In the genomic region with DNA sequence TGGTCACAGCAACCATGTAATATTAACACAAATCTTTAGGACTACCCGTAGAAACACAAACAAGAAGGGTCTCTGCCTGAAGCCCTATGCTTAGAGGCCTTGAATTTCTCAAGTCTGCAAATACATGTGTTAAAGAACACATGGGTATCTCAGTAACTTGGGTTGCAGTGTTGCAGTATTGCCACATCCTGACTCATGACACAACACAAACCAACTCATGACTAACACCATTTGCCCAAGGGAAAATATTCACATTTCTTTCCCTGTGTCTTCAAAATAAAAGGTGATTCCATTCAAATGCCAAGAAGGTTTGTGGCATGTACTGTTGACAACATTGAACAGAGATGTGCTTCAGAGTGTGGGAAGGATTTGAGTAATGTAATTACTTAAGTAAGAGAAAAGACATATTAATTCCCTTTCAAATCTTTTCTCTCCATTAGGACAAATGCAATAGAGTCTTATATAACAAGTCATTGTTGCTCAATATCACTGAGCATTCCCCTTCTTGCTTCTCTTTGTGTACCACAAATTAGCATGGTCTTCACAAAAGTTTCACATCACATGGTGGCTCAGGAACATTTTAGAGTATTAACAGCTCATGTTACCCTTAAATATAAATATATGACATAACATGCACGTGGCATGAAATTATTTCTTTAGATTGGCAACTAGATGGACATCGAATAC, we compare ENCODE assay signal across 13 cellular contexts.
A peak's percentile ranks its signal among the peaks of the same experiment; 100 is the strongest.
DNase-seq lines count a peak whose midpoint lies in the region; FAIRE-seq and TF ChIP-seq lines count a peak whose summit lies in the region.
"Had no signal": no experiment of that assay in that cellular context is flagged by ENCODE, and none has a peak within 500 bp of the region (broad histone marks: within the 10 kb centered on the region; RNA-seq: fewer than 3 reads in every experiment).

No MANE protein-coding gene starts in this region.

- peak; percentile 3 for DNase-seq in H54 (ENCODE audit: insufficient read length, low spot score)
- peak; percentile 65 for DNase-seq in RWPE1 (ENCODE audit: low spot score)
- peak; percentile 91 for DNase-seq in epithelial cell of prostate (ENCODE audit: low read depth, low spot score)
- peak; percentile 68 for DNase-seq in non-pigmented ciliary epithelial cell (ENCODE audit: low read depth)
- no peak for DNase-seq in BE2C
- no peak for DNase-seq in activated CD4-positive, CD25-positive, alpha-beta regulatory T cell (lab: John Stamatoyannopoulos, UW)
- no peak for DNase-seq in uterus
- DNase-seq in NCI-H345 (lab: John Stamatoyannopoulos, UW): no peak
- DNase-seq: activated CD4-positive, alpha-beta T cell treated with anti-CD3 and anti-CD28 coated beads, Interleukin-2, amount 10 ng/mL, durations not matched to agents 24 days and 14 days; NCI-H1105 treated with DMSO at 0.1 percent for 48 hours; NCI-H774 had no signal

- TF ChIP-seq CTCF in RWPE1 (conservative IDR thresholded peaks at IDR 0.05; ENCODE audit: low read depth) (no peak), BE2C (IDR thresholded peaks at IDR 0.05; ENCODE audit: low read depth, low read length) (no peak), uterus (IDR thresholded peaks at IDR 0.05) (no peak)

- no peaks in the 10 kb centered on the region for H3K36me3 ChIP-seq in BE2C
- H3K36me3 ChIP-seq in uterus: no peaks in the 10 kb centered on the region
- H3K36me3 ChIP-seq: cardiac muscle cell, esophagus muscularis mucosa had no signal

- peak; percentile 80 for FAIRE-seq in H54 (lab: Jason Lieb, UNC)

- H3K27me3 ChIP-seq in BE2C: no peaks in the 10 kb centered on the region
- H3K27me3 ChIP-seq in uterus: no peaks in the 10 kb centered on the region
- H3K27me3 ChIP-seq: cardiac muscle cell, esophagus muscularis mucosa had no signal

- POLR2A ChIA-PET in RWPE1 (lab: Yijun Ruan, JAX; ENCODE audit: low non-redundant PET): no interaction called here

- no peaks in the 10 kb centered on the region for H3K9me3 ChIP-seq in BE2C
- H3K9me3 ChIP-seq in uterus: no peaks in the 10 kb centered on the region
- H3K9me3 ChIP-seq: esophagus muscularis mucosa had no signal

- H3K4me1 ChIP-seq in BE2C (no peaks in the 10 kb centered on the region), uterus (no peaks in the 10 kb centered on the region)
- H3K4me1 ChIP-seq: esophagus muscularis mucosa had no signal

- TF ChIP-seq POLR2A in H54 (IDR thresholded peaks at IDR 0.05; ENCODE audit: low read depth, low read length) (no peak), uterus (IDR thresholded peaks at IDR 0.05) (no peak)

- intact Hi-C loops in uterus (cut with DNase I; ENCODE audit: low total_unique reads): no loop called here

- no peak overlapping the region for H3K4me3 ChIP-seq in BE2C (ENCODE audit: low read depth, low read length)
- H3K4me3 ChIP-seq in uterus: no peak overlapping the region
- H3K4me3 ChIP-seq: cardiac muscle cell, esophagus muscularis mucosa had no signal

- H3K27ac ChIP-seq in RWPE1 (no peak overlapping the region), epithelial cell of prostate (peak overlapping the region; percentile 39), uterus (no peak overlapping the region)
- H3K27ac ChIP-seq: cardiac muscle cell, esophagus muscularis mucosa had no signal

- CTCF ChIA-PET in RWPE1 (lab: Yijun Ruan, JAX): interaction anchor here (0.6 kb wide), 1 partner anchor 1212 kb away, joined by 4 read pairs; no protein-coding TSS in a partner anchor

Comparison
In these comparisons a context has a peak if more than half of its experiments do, and no peak if none do; other contexts are left out.
1. DNase-seq: peak in H54 (single experiment), RWPE1 (single experiment), epithelial cell of prostate (single experiment) and non-pigmented ciliary epithelial cell (single experiment); none in BE2C (single experiment), activated CD4-positive, CD25-positive, alpha-beta regulatory T cell (0 of 4), uterus (0 of 2) and NCI-H345 (single experiment).